ENCODE assay signal across 21 cellular contexts in genomic region chr6:81909981-81910910, GRCh38.
DNase-seq lines count a peak whose midpoint lies in the region; ATAC-seq, FAIRE-seq and TF ChIP-seq lines count a peak whose summit lies in the region.
"Had no signal": no experiment of that assay in that cellular context is flagged by ENCODE, and none has a peak within 500 bp of the region (broad histone marks: within the 10 kb centered on the region; RNA-seq: fewer than 3 reads in every experiment).

No MANE protein-coding gene starts in this region.

- H3K4me3 ChIP-seq in choroid plexus epithelial cell (ENCODE audit: low read depth, low read length), result no peak overlapping the region
- no peak overlapping the region for H3K4me3 ChIP-seq in kidney (ENCODE audit: low read length in 2 of 2)
- H3K4me3 ChIP-seq: BLaER1 treated with 17β-estradiol and CSF1 and Interleukin-3, amounts not matched to agents 10 nM and 100 nM; breast epithelium; K562; skin epidermis had no signal

- H3K9me3 Mint-ChIP-seq in stimulated activated memory B cell treated with anti-CD40 and anti-IgM and Interleukin-4, amounts not matched to agents 10 μg/mL and 1 μg/mL and 100 μg/mL, for 72 hours, result peaks cover 4% of the 10 kb centered on the region
- H3K9me3 Mint-ChIP-seq: activated T-cell treated with anti-CD3 and anti-CD28 coated beads, Interleukin-2, amount 50 U/mL, for 24 hours had no signal

- H3K4me1 Mint-ChIP-seq in stimulated activated memory B cell treated with anti-CD40 and anti-IgM and Interleukin-4, amounts not matched to agents 10 μg/mL and 1 μg/mL and 100 μg/mL, for 72 hours, result peaks cover 10% of the 10 kb centered on the region

- ATAC-seq in HG02884 (IDR thresholded peaks at IDR 0.05; ENCODE audit: unreplicated experiment), result no peak
- ATAC-seq in stimulated activated memory B cell treated with anti-CD40 and anti-IgM and Interleukin-4, amounts not matched to agents 10 μg/mL and 1 μg/mL and 100 μg/mL, for 72 hours, result no peak
- ATAC-seq: K562, SK-N-SH treated with all-trans-retinoic acid at 6 μM for 48 hours had no signal

- no peaks in the 10 kb centered on the region for H3K36me3 ChIP-seq in kidney (ENCODE audit: control insufficient read depth in 1 of 2, insufficient read depth in 2 of 2, low read length in 2 of 2)
- H3K36me3 ChIP-seq: BLaER1 treated with 17β-estradiol and CSF1 and Interleukin-3, amounts not matched to agents 10 nM and 100 nM; breast epithelium had no signal

- no peaks in the 10 kb centered on the region for H3K9me3 ChIP-seq in kidney (ENCODE audit: control insufficient read depth in 1 of 2, low read length in 2 of 2)
- H3K9me3 ChIP-seq: BLaER1 treated with 17β-estradiol and CSF1 and Interleukin-3, amounts not matched to agents 10 nM and 100 nM; breast epithelium had no signal

- peak; percentile 61 for FAIRE-seq in kidney (lab: Jason Lieb, UNC)
- FAIRE-seq: K562 had no signal

- no peaks in the 10 kb centered on the region for H3K36me3 Mint-ChIP-seq in stimulated activated memory B cell treated with anti-CD40 and anti-IgM and Interleukin-4, amounts not matched to agents 10 μg/mL and 1 μg/mL and 100 μg/mL, for 72 hours

- H3K27me3 Mint-ChIP-seq in stimulated activated memory B cell treated with anti-CD40 and anti-IgM and Interleukin-4, amounts not matched to agents 10 μg/mL and 1 μg/mL and 100 μg/mL, for 72 hours, result no peaks in the 10 kb centered on the region
- H3K27me3 Mint-ChIP-seq: activated T-cell treated with anti-CD3 and anti-CD28 coated beads, Interleukin-2, amount 50 U/mL, for 24 hours had no signal

- intact Hi-C loops in kidney (cut with DNase I), result no loop called here

- H3K27ac Mint-ChIP-seq in stimulated activated memory B cell treated with anti-CD40 and anti-IgM and Interleukin-4, amounts not matched to agents 10 μg/mL and 1 μg/mL and 100 μg/mL, for 72 hours, result no peak overlapping the region
- H3K27ac Mint-ChIP-seq: activated T-cell treated with anti-CD3 and anti-CD28 coated beads, Interleukin-2, amount 50 U/mL, for 24 hours had no signal

- H3K4me1 ChIP-seq in kidney (ENCODE audit: control insufficient read depth in 1 of 2, insufficient read depth in 1 of 2, low read depth in 1 of 2, low read length in 2 of 2), result no peaks in the 10 kb centered on the region
- H3K4me1 ChIP-seq: BLaER1 treated with 17β-estradiol and CSF1 and Interleukin-3, amounts not matched to agents 10 nM and 100 nM; breast epithelium had no signal

- H3K4me3 Mint-ChIP-seq in stimulated activated memory B cell treated with anti-CD40 and anti-IgM and Interleukin-4, amounts not matched to agents 10 μg/mL and 1 μg/mL and 100 μg/mL, for 72 hours, result no peak overlapping the region
- H3K4me3 Mint-ChIP-seq: activated T-cell treated with anti-CD3 and anti-CD28 coated beads, Interleukin-2, amount 50 U/mL, for 24 hours had no signal

- DNase-seq in EL (peak; percentile 12), M059J (ENCODE audit: low read depth) (peak; percentile 79), choroid plexus epithelial cell (ENCODE audit: low read depth) (peak; percentile 48), kidney (no peak)
- no peak for DNase-seq in stimulated activated CD4-positive, alpha-beta T cell treated with anti-CD3 and anti-CD28 coated beads, Interleukin-4, amount 100 ng/mL, for 24 hours
- DNase-seq: ACHN; activated CD4-positive, alpha-beta T cell treated with anti-CD3 and anti-CD28 coated beads for 4 hours; activated gamma-delta T cell treated with Interleukin-2 at 50 U/mL for 16 hours; activated T-cell treated with anti-CD3 and anti-CD28 coated beads, Interleukin-2, amount 50 U/mL, for 24 hours; Calu3; cortex of kidney; mesendoderm; NCI-H524 treated with DMSO at 0.1 percent for 48 hours; stimulated activated CD4-positive, alpha-beta T cell treated with anti-CD3 and anti-CD28 coated beads, Interleukin-1b, Interleukin-23, amount 100 ng/mL, for 48 hours had no signal

- no peak overlapping the region for H3K9ac ChIP-seq in kidney (ENCODE audit: low read length in 2 of 2)
- H3K9ac ChIP-seq: BLaER1 treated with 17β-estradiol and CSF1 and Interleukin-3, amounts not matched to agents 10 nM and 100 nM had no signal

- no peak overlapping the region for H3K27ac ChIP-seq in kidney (ENCODE audit: low read depth in 2 of 2, low read length in 2 of 2)
- H3K27ac ChIP-seq: BLaER1 treated with 17β-estradiol and CSF1 and Interleukin-3, amounts not matched to agents 10 nM and 100 nM; breast epithelium had no signal

- no peak for TF ChIP-seq CTCF in choroid plexus epithelial cell (conservative IDR thresholded peaks at IDR 0.05; ENCODE audit: low read depth, low read length)
- no peak for TF ChIP-seq CTCF in kidney (IDR thresholded peaks at IDR 0.05; ENCODE audit: borderline replicate concordance, extremely low read depth, insufficient read depth)

Comparison
In these comparisons a context has a peak if more than half of its experiments do, and no peak if none do; other contexts are left out.
1. DNase-seq: peak in EL (single experiment), M059J (single experiment) and choroid plexus epithelial cell (single experiment); none in kidney (single experiment) and stimulated activated CD4-positive, alpha-beta T cell treated with anti-CD3 and anti-CD28 coated beads, Interleukin-4, amount 100 ng/mL, for 24 hours (single experiment).